ENCODE assay signal across 1 cellular context in the genomic region with DNA sequence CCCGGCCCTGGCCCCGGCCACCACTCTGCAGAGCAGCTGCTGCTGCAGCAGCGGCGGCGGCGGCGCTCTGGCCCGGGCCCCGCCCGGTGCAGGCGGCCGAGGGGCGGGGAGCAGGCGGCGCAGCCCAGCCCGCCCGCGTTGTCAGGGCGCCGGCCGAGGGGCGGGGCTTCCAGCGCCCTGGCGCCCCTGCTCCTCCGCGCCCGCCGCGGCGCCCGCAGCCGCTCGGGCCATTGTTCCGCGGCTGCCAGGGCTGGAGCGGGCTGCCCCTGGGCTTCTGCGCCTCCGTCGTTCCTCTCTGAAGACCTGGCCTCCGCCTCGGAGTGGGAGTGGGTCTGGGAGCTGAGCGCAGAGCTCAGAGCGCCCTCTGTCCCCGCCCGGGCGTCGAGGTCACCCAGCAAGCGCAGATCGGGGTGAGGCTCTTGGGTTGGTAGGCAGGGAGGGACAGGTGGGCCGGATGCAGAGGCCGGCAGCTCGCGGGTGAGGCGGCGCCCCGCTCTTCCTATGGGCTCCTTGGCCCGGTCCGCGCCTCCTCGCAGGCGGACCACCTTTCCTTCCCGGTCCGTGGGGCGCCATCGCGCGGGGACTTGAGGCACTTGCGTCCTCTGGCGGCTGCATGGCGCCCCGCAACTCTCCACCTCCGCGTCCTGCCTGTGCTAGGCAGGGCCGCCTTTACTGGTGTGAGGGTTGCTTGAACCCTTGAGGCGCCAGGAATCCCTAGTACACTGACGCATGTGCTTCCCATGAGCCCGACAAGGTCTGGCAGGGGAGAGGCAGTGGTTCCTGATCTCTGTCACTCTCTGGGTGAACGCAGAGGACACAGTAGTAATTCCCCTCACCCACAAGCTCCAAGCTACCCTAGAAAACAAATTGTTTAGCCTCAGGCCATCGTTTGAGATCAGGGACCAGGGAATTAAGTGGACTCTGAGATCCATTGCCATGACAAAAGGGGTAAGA.
TF ChIP-seq lines count a peak whose summit lies in the region.

Gene LPCAT4, minus strand, starts transcription at position 69 of the 954 bp plus-strand sequence. CDS start 96 bp downstream, outside the sequence.

TF ChIP-seq in HEK293, 187 proteins besides CTCF, POLR2A, EP300 and RAD21 (continued from another document and continues in another):
- TF ChIP-seq, protein P1, sequence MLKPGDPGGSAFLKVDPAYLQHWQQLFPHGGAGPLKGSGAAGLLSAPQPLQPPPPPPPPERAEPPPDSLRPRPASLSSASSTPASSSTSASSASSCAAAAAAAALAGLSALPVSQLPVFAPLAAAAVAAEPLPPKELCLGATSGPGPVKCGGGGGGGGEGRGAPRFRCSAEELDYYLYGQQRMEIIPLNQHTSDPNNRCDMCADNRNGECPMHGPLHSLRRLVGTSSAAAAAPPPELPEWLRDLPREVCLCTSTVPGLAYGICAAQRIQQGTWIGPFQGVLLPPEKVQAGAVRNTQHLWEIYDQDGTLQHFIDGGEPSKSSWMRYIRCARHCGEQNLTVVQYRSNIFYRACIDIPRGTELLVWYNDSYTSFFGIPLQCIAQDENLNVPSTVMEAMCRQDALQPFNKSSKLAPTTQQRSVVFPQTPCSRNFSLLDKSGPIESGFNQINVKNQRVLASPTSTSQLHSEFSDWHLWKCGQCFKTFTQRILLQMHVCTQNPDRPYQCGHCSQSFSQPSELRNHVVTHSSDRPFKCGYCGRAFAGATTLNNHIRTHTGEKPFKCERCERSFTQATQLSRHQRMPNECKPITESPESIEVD (tag by site-specific recombination; IDR thresholded peaks at IDR 0.05): no peak
- TF ChIP-seq ZNF580 (tag by site-specific recombination; IDR thresholded peaks at IDR 0.05): no peak
- TF ChIP-seq WT1 (tag by site-specific recombination; IDR thresholded peaks at IDR 0.05): no peak
- no peak for TF ChIP-seq ZNF248 (tag by site-specific recombination; IDR thresholded peaks at IDR 0.05)
- TF ChIP-seq ZSCAN16 (tag by site-specific recombination; IDR thresholded peaks at IDR 0.05): no peak
- no peak for TF ChIP-seq ZNF658 (tag by site-specific recombination; IDR thresholded peaks at IDR 0.05)
- no peak for TF ChIP-seq ZNF211 (tag by site-specific recombination; IDR thresholded peaks at IDR 0.05; ENCODE audit: low read depth)
- TF ChIP-seq ZSCAN30 (tag by site-specific recombination; IDR thresholded peaks at IDR 0.05): no peak
- no peak for TF ChIP-seq ZNF571 (tag by site-specific recombination; IDR thresholded peaks at IDR 0.05)
- no peak for TF ChIP-seq ZNF239 (tag by site-specific recombination; IDR thresholded peaks at IDR 0.05)
- no peak for TF ChIP-seq ZNF585B (tag by site-specific recombination; IDR thresholded peaks at IDR 0.05)
- peak; percentile 52 for TF ChIP-seq PATZ1 (tag by site-specific recombination; IDR thresholded peaks at IDR 0.05)
- TF ChIP-seq, protein P2, sequence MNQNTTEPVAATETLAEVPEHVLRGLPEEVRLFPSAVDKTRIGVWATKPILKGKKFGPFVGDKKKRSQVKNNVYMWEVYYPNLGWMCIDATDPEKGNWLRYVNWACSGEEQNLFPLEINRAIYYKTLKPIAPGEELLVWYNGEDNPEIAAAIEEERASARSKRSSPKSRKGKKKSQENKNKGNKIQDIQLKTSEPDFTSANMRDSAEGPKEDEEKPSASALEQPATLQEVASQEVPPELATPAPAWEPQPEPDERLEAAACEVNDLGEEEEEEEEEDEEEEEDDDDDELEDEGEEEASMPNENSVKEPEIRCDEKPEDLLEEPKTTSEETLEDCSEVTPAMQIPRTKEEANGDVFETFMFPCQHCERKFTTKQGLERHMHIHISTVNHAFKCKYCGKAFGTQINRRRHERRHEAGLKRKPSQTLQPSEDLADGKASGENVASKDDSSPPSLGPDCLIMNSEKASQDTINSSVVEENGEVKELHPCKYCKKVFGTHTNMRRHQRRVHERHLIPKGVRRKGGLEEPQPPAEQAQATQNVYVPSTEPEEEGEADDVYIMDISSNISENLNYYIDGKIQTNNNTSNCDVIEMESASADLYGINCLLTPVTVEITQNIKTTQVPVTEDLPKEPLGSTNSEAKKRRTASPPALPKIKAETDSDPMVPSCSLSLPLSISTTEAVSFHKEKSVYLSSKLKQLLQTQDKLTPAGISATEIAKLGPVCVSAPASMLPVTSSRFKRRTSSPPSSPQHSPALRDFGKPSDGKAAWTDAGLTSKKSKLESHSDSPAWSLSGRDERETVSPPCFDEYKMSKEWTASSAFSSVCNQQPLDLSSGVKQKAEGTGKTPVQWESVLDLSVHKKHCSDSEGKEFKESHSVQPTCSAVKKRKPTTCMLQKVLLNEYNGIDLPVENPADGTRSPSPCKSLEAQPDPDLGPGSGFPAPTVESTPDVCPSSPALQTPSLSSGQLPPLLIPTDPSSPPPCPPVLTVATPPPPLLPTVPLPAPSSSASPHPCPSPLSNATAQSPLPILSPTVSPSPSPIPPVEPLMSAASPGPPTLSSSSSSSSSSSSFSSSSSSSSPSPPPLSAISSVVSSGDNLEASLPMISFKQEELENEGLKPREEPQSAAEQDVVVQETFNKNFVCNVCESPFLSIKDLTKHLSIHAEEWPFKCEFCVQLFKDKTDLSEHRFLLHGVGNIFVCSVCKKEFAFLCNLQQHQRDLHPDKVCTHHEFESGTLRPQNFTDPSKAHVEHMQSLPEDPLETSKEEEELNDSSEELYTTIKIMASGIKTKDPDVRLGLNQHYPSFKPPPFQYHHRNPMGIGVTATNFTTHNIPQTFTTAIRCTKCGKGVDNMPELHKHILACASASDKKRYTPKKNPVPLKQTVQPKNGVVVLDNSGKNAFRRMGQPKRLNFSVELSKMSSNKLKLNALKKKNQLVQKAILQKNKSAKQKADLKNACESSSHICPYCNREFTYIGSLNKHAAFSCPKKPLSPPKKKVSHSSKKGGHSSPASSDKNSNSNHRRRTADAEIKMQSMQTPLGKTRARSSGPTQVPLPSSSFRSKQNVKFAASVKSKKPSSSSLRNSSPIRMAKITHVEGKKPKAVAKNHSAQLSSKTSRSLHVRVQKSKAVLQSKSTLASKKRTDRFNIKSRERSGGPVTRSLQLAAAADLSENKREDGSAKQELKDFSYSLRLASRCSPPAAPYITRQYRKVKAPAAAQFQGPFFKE (tag by site-specific recombination; IDR thresholded peaks at IDR 0.05; ENCODE audit: borderline replicate concordance): no peak
- TF ChIP-seq ZNF596 (tag by site-specific recombination; IDR thresholded peaks at IDR 0.05): no peak
- no peak for TF ChIP-seq ZNF280D (tag by site-specific recombination; IDR thresholded peaks at IDR 0.05)
- TF ChIP-seq ZNF274 (IDR thresholded peaks at IDR 0.05; ENCODE audit: low read length): no peak
- no peak for TF ChIP-seq ZNF274 (tag by site-specific recombination; IDR thresholded peaks at IDR 0.05; ENCODE audit: borderline replicate concordance)
- no peak for TF ChIP-seq ZBTB1 (tag by site-specific recombination; IDR thresholded peaks at IDR 0.05)
- TF ChIP-seq SCRT1 (tag by site-specific recombination; IDR thresholded peaks at IDR 0.05; ENCODE audit: borderline replicate concordance): no peak
- no peak for TF ChIP-seq ZNF791 (tag by site-specific recombination; IDR thresholded peaks at IDR 0.05)
- TF ChIP-seq ZBTB26 (tag by site-specific recombination; optimal IDR thresholded peaks at IDR 0.05): peak; percentile 72
- peak; percentile 99 for TF ChIP-seq ZBTB8A (tag by site-specific recombination; IDR thresholded peaks at IDR 0.05)
- no peak; the same call in 1 of the 2 replicates for TF ChIP-seq GLIS1 (tag by site-specific recombination; IDR thresholded peaks at IDR 0.05)
- no peak for TF ChIP-seq ZNF785 (tag by site-specific recombination; IDR thresholded peaks at IDR 0.05)
- no peak for TF ChIP-seq ZNF292 (tag by site-specific recombination; IDR thresholded peaks at IDR 0.05; ENCODE audit: borderline replicate concordance, low read depth)
- no peak for TF ChIP-seq ZBTB6 (tag by site-specific recombination; IDR thresholded peaks at IDR 0.05)
- TF ChIP-seq, protein P3, sequence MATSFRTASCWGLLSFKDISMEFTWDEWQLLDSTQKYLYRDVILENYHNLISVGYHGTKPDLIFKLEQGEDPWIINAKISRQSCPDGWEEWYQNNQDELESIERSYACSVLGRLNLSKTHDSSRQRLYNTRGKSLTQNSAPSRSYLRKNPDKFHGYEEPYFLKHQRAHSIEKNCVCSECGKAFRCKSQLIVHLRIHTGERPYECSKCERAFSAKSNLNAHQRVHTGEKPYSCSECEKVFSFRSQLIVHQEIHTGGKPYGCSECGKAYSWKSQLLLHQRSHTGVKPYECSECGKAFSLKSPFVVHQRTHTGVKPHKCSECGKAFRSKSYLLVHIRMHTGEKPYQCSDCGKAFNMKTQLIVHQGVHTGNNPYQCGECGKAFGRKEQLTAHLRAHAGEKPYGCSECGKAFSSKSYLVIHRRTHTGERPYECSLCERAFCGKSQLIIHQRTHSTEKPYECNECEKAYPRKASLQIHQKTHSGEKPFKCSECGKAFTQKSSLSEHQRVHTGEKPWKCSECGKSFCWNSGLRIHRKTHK (tag by site-specific recombination; IDR thresholded peaks at IDR 0.05): no peak
- TF ChIP-seq ZNF280C (tag by site-specific recombination; IDR thresholded peaks at IDR 0.05): no peak
- TF ChIP-seq ZNF132 (tag by site-specific recombination; IDR thresholded peaks at IDR 0.05; ENCODE audit: borderline replicate concordance): no peak
- no peak for TF ChIP-seq ZNF37A (tag by site-specific recombination; IDR thresholded peaks at IDR 0.05)
- TF ChIP-seq MYNN (tag by site-specific recombination; IDR thresholded peaks at IDR 0.05; ENCODE audit: borderline replicate concordance): no peak
- no peak for TF ChIP-seq FEZF1 (tag by site-specific recombination; IDR thresholded peaks at IDR 0.05)
- no peak for TF ChIP-seq ZNF155 (tag by site-specific recombination; IDR thresholded peaks at IDR 0.05)
- peak; percentile 82 for TF ChIP-seq KLF8 (tag by site-specific recombination; IDR thresholded peaks at IDR 0.05)
- TF ChIP-seq ZEB2 (tag by site-specific recombination; IDR thresholded peaks at IDR 0.05): peak; percentile 90; the same call in 1 of the 2 replicates
- TF ChIP-seq ZNF174 (tag by site-specific recombination; IDR thresholded peaks at IDR 0.05): no peak
